In genomic region chrX:12956704-12957541, GRCh38 we compare ENCODE assay signal across 1 cellular context.
A peak's percentile ranks its signal among the peaks of the same experiment; 100 is the strongest.
TF ChIP-seq lines count a peak whose summit lies in the region.

No MANE protein-coding gene starts in this region.

TF ChIP-seq in GM12878, 131 proteins besides CTCF, POLR2A, EP300 and RAD21 (continued from another document):
- TF ChIP-seq, protein P1, sequence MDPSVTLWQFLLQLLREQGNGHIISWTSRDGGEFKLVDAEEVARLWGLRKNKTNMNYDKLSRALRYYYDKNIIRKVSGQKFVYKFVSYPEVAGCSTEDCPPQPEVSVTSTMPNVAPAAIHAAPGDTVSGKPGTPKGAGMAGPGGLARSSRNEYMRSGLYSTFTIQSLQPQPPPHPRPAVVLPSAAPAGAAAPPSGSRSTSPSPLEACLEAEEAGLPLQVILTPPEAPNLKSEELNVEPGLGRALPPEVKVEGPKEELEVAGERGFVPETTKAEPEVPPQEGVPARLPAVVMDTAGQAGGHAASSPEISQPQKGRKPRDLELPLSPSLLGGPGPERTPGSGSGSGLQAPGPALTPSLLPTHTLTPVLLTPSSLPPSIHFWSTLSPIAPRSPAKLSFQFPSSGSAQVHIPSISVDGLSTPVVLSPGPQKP (IDR thresholded peaks at IDR 0.05; ENCODE audit: low read depth, low read length), result no peak
- TF ChIP-seq BHLHE40 (IDR thresholded peaks at IDR 0.05; ENCODE audit: borderline replicate concordance in 1 of 2, low read depth in 2 of 2, low read length in 1 of 2) (peak; percentile 68 to 85), EED (IDR thresholded peaks at IDR 0.05; ENCODE audit: low read depth) (0 out of 2 replicates have a peak, but pooled peaks have one; percentile 28)
